In genomic region chr5:139335811-139336210, GRCh38 we compare ENCODE assay signal across 17 cellular contexts. TPM values are rescaled to one million over a fixed set of nuclear protein-coding genes. Genes with fewer than 3 reads are reported as not detected.
DNase-seq lines count a peak whose midpoint lies in the region; ATAC-seq, FAIRE-seq and TF ChIP-seq lines count a peak whose summit lies in the region.
"Had no signal": no experiment of that assay in that cellular context is flagged by ENCODE, and none has a peak within 500 bp of the region (broad histone marks: within the 10 kb centered on the region; RNA-seq: fewer than 3 reads in every experiment).

No MANE protein-coding gene starts in this region.

- ATAC-seq in A549 (peak; percentile 43 to 58; a peak in 5 of 6 replicates), DND-41 (ENCODE audit: insufficient read depth, low read depth) (peak; percentile 25; the same call in 1 of the 3 replicates), WTC11 (peak; percentile 29), GM21529 (IDR thresholded peaks at IDR 0.05; ENCODE audit: unreplicated experiment) (no peak)

- no peak for TF ChIP-seq RAD21 in A549 (conservative IDR thresholded peaks at IDR 0.05 in 1 of 2, IDR thresholded peaks at IDR 0.05 in 1 of 2)

- intact Hi-C loops in uterus (cut with DNase I; ENCODE audit: low total_unique reads) = no loop called here

- H3K9ac ChIP-seq in DND-41 (ENCODE audit: low read depth, low read length) = no peak overlapping the region
- H3K9ac ChIP-seq: BLaER1 had no signal

- H3K4me1 ChIP-seq in A549 = no peaks in the 10 kb centered on the region; the same call in 2 of the 3 replicates
- H3K4me1 ChIP-seq in DND-41 (ENCODE audit: insufficient read depth, low read length) = peaks cover 2% of the 10 kb centered on the region
- H3K4me1 ChIP-seq in uterus = peaks cover under 1% of the 10 kb centered on the region in 2 donors

- FAIRE-seq in A549 (lab: Jason Lieb, UNC) = no peak

- CTCF ChIA-PET in A549 (lab: Yijun Ruan, JAX) (interaction anchor here (0.7 to 1.2 kb wide), 2 partner anchors 57 to 145 kb away, joined by 3 read pairs; no protein-coding TSS in a partner anchor), WTC11 (lab: Charles Lee) (interaction anchor here (0.7 to 1.6 kb wide), 3 partner anchors 33 to 66 kb away, joined by 3 to 4 read pairs (median 4); no protein-coding TSS in a partner anchor)

- no peak overlapping the region for H3K4me3 ChIP-seq in A549
- H3K4me3 ChIP-seq in DND-41 (ENCODE audit: low read depth in 1 of 2, low read length in 2 of 2) = no peak overlapping the region
- H3K4me3 ChIP-seq in uterus = no peak overlapping the region
- H3K4me3 ChIP-seq: BLaER1, right lobe of liver had no signal

- H3K27ac ChIP-seq in A549 (no peak overlapping the region), DND-41 (ENCODE audit: low read length) (no peak overlapping the region), uterus (no peak overlapping the region)
- H3K27ac ChIP-seq: BLaER1, right lobe of liver had no signal

- H3K4me2 ChIP-seq in A549 (no peak overlapping the region), DND-41 (ENCODE audit: insufficient read depth, low read length) (no peak overlapping the region)
- H3K4me2 ChIP-seq: BLaER1 had no signal

- peaks cover 14% of the 10 kb centered on the region for H3K4me1 Mint-ChIP-seq in WTC11

- H3K36me3 ChIP-seq in DND-41 (ENCODE audit: insufficient read depth, low read length) (peaks cover 24% of the 10 kb centered on the region), uterus (no peaks in the 10 kb centered on the region)

- TF ChIP-seq CTCF in A549 (IDR thresholded peaks at IDR 0.05) (no peak), DND-41 (IDR thresholded peaks at IDR 0.05; ENCODE audit: borderline replicate concordance, extremely low read depth, low read length, poor library complexity, severe bottlenecking) (no peak), WTC11 (IDR thresholded peaks at IDR 0.05) (no peak), uterus (IDR thresholded peaks at IDR 0.05) (no peak)

- H2AFZ ChIP-seq in DND-41 (ENCODE audit: low read depth, low read length) = no peak overlapping the region

- no peak for TF ChIP-seq EP300 in A549 (IDR thresholded peaks at IDR 0.05)

- H3K36me3 Mint-ChIP-seq in WTC11 = peaks cover 13% of the 10 kb centered on the region

- H3K79me2 ChIP-seq in DND-41 (ENCODE audit: insufficient read depth, low read length) = no peaks in the 10 kb centered on the region

- POLR2A ChIA-PET in A549 (lab: Yijun Ruan, JAX) (no interaction called here), WTC11 (lab: Charles Lee) (interaction anchor here (0.7 kb wide), 1 partner anchor 39 kb away, joined by 5 read pairs; no protein-coding TSS in a partner anchor)

- H3K9me3 Mint-ChIP-seq in WTC11 = no peaks in the 10 kb centered on the region
- H3K9me3 Mint-ChIP-seq: activated T-helper 2 cell treated with anti-CD3 and anti-CD28 coated beads, Interferon-gamma antibody, Interleukin-2, Interleukin-4, amounts not matched to agents 10 μg/mL and 5 μg/mL and 100 μg/mL, durations not matched to agents 14 hours and 24 hours and 36 hours; stimulated activated naive CD8-positive, alpha-beta T cell treated with anti-CD3 and anti-CD28 coated beads, Interleukin-15, Interleukin-2, amounts not matched to agents 100 ng/mL and 50 ng/mL, for 24 hours had no signal

- peak overlapping the region; percentile 88 for H3K27ac Mint-ChIP-seq in WTC11
- H3K27ac Mint-ChIP-seq: activated T-helper 2 cell treated with anti-CD3 and anti-CD28 coated beads, Interferon-gamma antibody, Interleukin-2, Interleukin-4, amounts not matched to agents 10 μg/mL and 5 μg/mL and 100 μg/mL, durations not matched to agents 14 hours and 24 hours and 36 hours; stimulated activated naive CD8-positive, alpha-beta T cell treated with anti-CD3 and anti-CD28 coated beads, Interleukin-15, Interleukin-2, amounts not matched to agents 100 ng/mL and 50 ng/mL, for 24 hours had no signal

- no peak overlapping the region for H3K4me3 Mint-ChIP-seq in WTC11
- H3K4me3 Mint-ChIP-seq: stimulated activated naive CD8-positive, alpha-beta T cell treated with anti-CD3 and anti-CD28 coated beads, Interleukin-15, Interleukin-2, amounts not matched to agents 100 ng/mL and 50 ng/mL, for 24 hours had no signal

- WGBS in A549 (ENCODE audit: missing lambda C conversion rate) = 86% methylated on average over 6 of the region's 6 CpGs

- no peaks in the 10 kb centered on the region for H3K9me3 ChIP-seq in A549
- no peaks in the 10 kb centered on the region for H3K9me3 ChIP-seq in DND-41 (ENCODE audit: insufficient read depth, low read length, severe bottlenecking)
- no peaks in the 10 kb centered on the region for H3K9me3 ChIP-seq in uterus
- H3K9me3 ChIP-seq: BLaER1, right lobe of liver had no signal

- DNase-seq in A549 (ENCODE audit: low read depth in 1 of 2, low spot score in 1 of 2) (no peak), DND-41 (no peak), WTC11 (ENCODE audit: low spot score) (no peak), fibroblast of peridontal ligament (ENCODE audit: extremely low read depth) (peak; percentile 26), COR-L47 (lab: John Stamatoyannopoulos, UW) (no peak), uterus (no peak), NCI-H1436 treated with DMSO at 0.1 percent for 48 hours (lab: John Stamatoyannopoulos, UW) (no peak)
- DNase-seq: activated CD4-positive, CD25-positive, alpha-beta regulatory T cell treated with anti-CD3 and anti-CD28 coated beads, Interleukin-2, amount 50 U/mL, for 72 hours; cerebellar nuclear complex; hypothalamus; NCI-H2171 treated with DMSO at 0.1 percent for 48 hours; right lobe of liver had no signal

- TF ChIP-seq POLR2A in A549 (IDR thresholded peaks at IDR 0.05; ENCODE audit: low read length) = no peak
- TF ChIP-seq POLR2A in uterus (IDR thresholded peaks at IDR 0.05) = no peak

- no peaks in the 10 kb centered on the region for H3K27me3 ChIP-seq in DND-41 (ENCODE audit: insufficient read depth, low read length, poor library complexity)
- H3K27me3 ChIP-seq in uterus = no peaks in the 10 kb centered on the region
- H3K27me3 ChIP-seq: BLaER1, right lobe of liver had no signal

- no peaks in the 10 kb centered on the region for H3K27me3 Mint-ChIP-seq in WTC11 (ENCODE audit: low read depth)
- H3K27me3 Mint-ChIP-seq: stimulated activated naive CD8-positive, alpha-beta T cell treated with anti-CD3 and anti-CD28 coated beads, Interleukin-15, Interleukin-2, amounts not matched to agents 100 ng/mL and 50 ng/mL, for 24 hours had no signal

- H4K20me1 ChIP-seq in DND-41 (ENCODE audit: insufficient read depth, low read length) = peaks cover 22% of the 10 kb centered on the region; the same call in 1 of the 2 replicates

TF ChIP-seq in A549, 52 proteins besides CTCF, POLR2A, EP300 and RAD21:
- TF ChIP-seq POLR2AphosphoS2 (conservative IDR thresholded peaks at IDR 0.05; ENCODE audit: low read length) (0 out of 2 replicates have a peak, but pooled peaks have one; percentile 60), KDM5A (IDR thresholded peaks at IDR 0.05) (no peak)
TF ChIP-seq in A549: peak in this region for 1.

TF ChIP-seq in WTC11, 78 proteins besides CTCF, POLR2A, EP300 and RAD21:
- no peak for TF ChIP-seq ATF1 (CRISPR knock-in tag; IDR thresholded peaks at IDR 0.05)
- TF ChIP-seq NFATC4 (CRISPR knock-in tag; IDR thresholded peaks at IDR 0.05) = 0 out of 2 replicates have a peak, but pooled peaks have one; percentile 11

RNA-seq across cellular contexts. Expression of gene PAIP2, which starts 5.8 kb away (rescaled TPM):
- polyA plus RNA-seq in A549 (2011; rRNA removed) (91.4 and 128 TPM in 2 replicates), A549 (2017; fragmentation: RNase III; extraction: RNeasy Plus Mini Kit Qiagen cat#74134 plus additional on column Dnase treatment) (95.3 to 109 TPM (median 98.2 TPM) in 3 replicates)
- 47.4 and 63.5 TPM in 2 replicates for polyA plus RNA-seq in A549 (2012; cell fraction: cytosol; rRNA removed)
- polyA plus RNA-seq in A549 (2012; cell fraction: nucleus; rRNA removed) = 14.1 and 18.3 TPM in 2 replicates
- polyA minus RNA-seq in A549 (2011; rRNA and poly(A)+ RNA removed) = 21.7 and 22.6 TPM in 2 replicates
- total RNA-seq in WTC11 (2021) (122 to 126 TPM (median 126 TPM) in 3 replicates), uterus (100 to 1,000 TPM in 1 of 4 donors, 10 to 100 TPM in 3; 43.5 to 144 (median 87.7) TPM)

RNA-seq across cellular contexts. Expression of gene MATR3, which starts 42.3 kb away (rescaled TPM):
- polyA plus RNA-seq in A549 (2011; rRNA removed) (157 and 178 TPM in 2 replicates), A549 (2017; fragmentation: RNase III; extraction: RNeasy Plus Mini Kit Qiagen cat#74134 plus additional on column Dnase treatment) (181 to 189 TPM (median 187 TPM) in 3 replicates)
- polyA plus RNA-seq in A549 (2012; cell fraction: cytosol; rRNA removed) = 30.2 and 39.2 TPM in 2 replicates
- 40.1 and 59.7 TPM in 2 replicates for polyA plus RNA-seq in A549 (2012; cell fraction: nucleus; rRNA removed)
- polyA minus RNA-seq in A549 (2011; rRNA and poly(A)+ RNA removed) = 175 and 206 TPM in 2 replicates
- total RNA-seq in WTC11 (2021) (228 to 290 TPM (median 233 TPM) in 3 replicates), uterus (100 to 1,000 TPM; 270 to 549 (median 314) TPM)

RNA-seq across cellular contexts. Expression of gene SLC23A1, which starts 47.3 kb away (rescaled TPM):
- 7.7 and 9.5 TPM in 2 replicates for polyA plus RNA-seq in A549 (2011; rRNA removed)
- 3.4 and 5.1 TPM in 2 replicates for polyA plus RNA-seq in A549 (2012; cell fraction: cytosol; rRNA removed)
- polyA plus RNA-seq in A549 (2012; cell fraction: nucleus; rRNA removed) = 19.6 and 21.5 TPM in 2 replicates
- 4.0 to 5.1 TPM (median 4.3 TPM) in 3 replicates for polyA plus RNA-seq in A549 (2017; fragmentation: RNase III; extraction: RNeasy Plus Mini Kit Qiagen cat#74134 plus additional on column Dnase treatment)
- 17.8 and 19.6 TPM in 2 replicates for polyA minus RNA-seq in A549 (2011; rRNA and poly(A)+ RNA removed)
- not detected in 3 replicates for total RNA-seq in WTC11 (2021)
- 1 to 10 TPM in 2 of 4 donors, under 1 TPM in 1, not detected in 1; 0.30 to 5.5 (median 1.0) TPM for total RNA-seq in uterus
- polyA plus RNA-seq: neural cell had no signal

RNA-seq across cellular contexts. Expression of gene MZB1, which starts 53.9 kb away (rescaled TPM):
- polyA plus RNA-seq in A549 (2011; rRNA removed) (0.09 TPM in 1 of 2 replicates, not detected in the other), A549 (2017; fragmentation: RNase III; extraction: RNeasy Plus Mini Kit Qiagen cat#74134 plus additional on column Dnase treatment) (0.09 to 0.14 TPM in 2 of 3 replicates, not detected in the other)
- polyA plus RNA-seq in A549 (2012; cell fraction: cytosol; rRNA removed) = 0.05 TPM in 2 replicates
- 0.10 and 0.12 TPM in 2 replicates for polyA plus RNA-seq in A549 (2012; cell fraction: nucleus; rRNA removed)
- polyA minus RNA-seq in A549 (2011; rRNA and poly(A)+ RNA removed) = 0.15 and 0.17 TPM in 2 replicates
- total RNA-seq in WTC11 (2021) (0.85 to 1.8 TPM (median 1.1 TPM) in 3 replicates), uterus (1 to 10 TPM in 2 of 4 donors, not detected in 2; 1.3 to 5.6 TPM)
- polyA plus RNA-seq: neural cell had no signal

RNA-seq across cellular contexts. Expression of gene PROB1, which starts 59.1 kb away (rescaled TPM):
- polyA plus RNA-seq in A549 (2011; rRNA removed) (0.23 and 0.33 TPM in 2 replicates), A549 (2017; fragmentation: RNase III; extraction: RNeasy Plus Mini Kit Qiagen cat#74134 plus additional on column Dnase treatment) (0.47 to 0.67 TPM (median 0.48 TPM) in 3 replicates)
- polyA plus RNA-seq in A549 (2012; cell fraction: cytosol; rRNA removed) = 0.22 and 0.38 TPM in 2 replicates
- polyA plus RNA-seq in A549 (2012; cell fraction: nucleus; rRNA removed) = 1.8 and 1.9 TPM in 2 replicates
- 0.41 and 0.54 TPM in 2 replicates for polyA minus RNA-seq in A549 (2011; rRNA and poly(A)+ RNA removed)
- total RNA-seq in WTC11 (2021) (2.5 to 3.3 TPM (median 3.2 TPM) in 3 replicates), uterus (1 to 10 TPM in 3 of 4 donors, not detected in 1; 1.5 to 8.3 (median 1.7) TPM)
